ENCODE assay signal across 12 cellular contexts in the genomic region with DNA sequence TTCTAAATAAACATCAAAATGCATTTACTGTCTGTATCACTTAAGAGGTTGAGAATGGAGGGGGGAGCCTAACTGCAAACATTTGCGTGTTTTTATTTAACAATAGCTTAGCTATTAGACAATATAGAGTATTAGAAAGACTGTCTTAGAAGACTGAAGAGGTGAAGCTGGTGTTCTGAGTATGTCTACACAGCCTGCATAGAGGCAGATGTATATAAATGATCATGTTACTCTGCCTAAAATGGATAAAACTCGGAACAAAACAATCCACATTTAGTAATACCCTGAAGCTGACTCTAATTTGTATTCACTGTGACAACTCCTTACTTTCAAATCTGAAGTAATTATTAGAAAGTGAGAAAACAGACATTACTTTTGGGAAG.
DNase-seq lines count a peak whose midpoint lies in the region; ATAC-seq lines count a peak whose summit lies in the region.
"Had no signal": no experiment of that assay in that cellular context is flagged by ENCODE, and none has a peak within 500 bp of the region (broad histone marks: within the 10 kb centered on the region; RNA-seq: fewer than 3 reads in every experiment).

No MANE protein-coding gene starts in this region.

- ATAC-seq in GM18520 (IDR thresholded peaks at IDR 0.05; ENCODE audit: unreplicated experiment): peak; percentile 5
- peak; percentile 16 for ATAC-seq in HG02678 (IDR thresholded peaks at IDR 0.05; ENCODE audit: unreplicated experiment)
- ATAC-seq in GM21367 (IDR thresholded peaks at IDR 0.05; ENCODE audit: unreplicated experiment): no peak
- no peak for ATAC-seq in GM18873 (IDR thresholded peaks at IDR 0.05; ENCODE audit: low FRiP score, unreplicated experiment)

- H3K36me3 ChIP-seq in SJSA1 (0 out of 2 replicates have a peak, but pooled peaks cover 3% of the 10 kb centered on the region), mucosa of rectum (ENCODE audit: control insufficient read depth in 2 of 2, insufficient read depth in 2 of 2, low read length in 2 of 2) (no peaks in the 10 kb centered on the region)

- H3K4me3 ChIP-seq in SJSA1 (no peak overlapping the region), mucosa of rectum (ENCODE audit: low read length in 2 of 2) (no peak overlapping the region)
- H3K4me3 ChIP-seq: PC-9 had no signal

- peak overlapping the region; percentile 25; the same call in 1 of the 2 replicates for H3K27ac ChIP-seq in SJSA1
- peak overlapping the region; percentile 53 for H3K27ac ChIP-seq in mucosa of rectum (ENCODE audit: low read depth in 2 of 2, low read length in 2 of 2)
- H3K27ac ChIP-seq: PC-9 had no signal

- no peak overlapping the region for H3K9ac ChIP-seq in mucosa of rectum (ENCODE audit: low read depth in 1 of 2, low read length in 2 of 2)

- no peaks in the 10 kb centered on the region for H3K27me3 ChIP-seq in SJSA1 (replicated peaks)
- no peaks in the 10 kb centered on the region for H3K27me3 ChIP-seq in mucosa of rectum (ENCODE audit: control insufficient read depth in 2 of 2, insufficient read depth in 2 of 2, low read length in 2 of 2)

- H3K4me1 ChIP-seq in SJSA1 (replicated peaks) (peaks cover 7% of the 10 kb centered on the region), mucosa of rectum (ENCODE audit: control insufficient read depth in 2 of 2, insufficient read depth in 2 of 2, low read length in 2 of 2) (peaks cover 21 to 26% of the 10 kb centered on the region in 2 donors)

- DNase-seq in SJSA1 (ENCODE audit: low read depth in 1 of 2, low spot score in 2 of 2) (no peak), NCI-H2171 (lab: John Stamatoyannopoulos, UW) (no peak), hepatic stellate cell (ENCODE audit: low spot score) (no peak)
- DNase-seq: DMS79 treated with DMSO at 0.1 percent for 48 hours; effector CD8-positive, alpha-beta T cell; PC-9; right cardiac atrium had no signal

- H3K9me3 ChIP-seq in SJSA1 (replicated peaks): no peaks in the 10 kb centered on the region
- no peaks in the 10 kb centered on the region for H3K9me3 ChIP-seq in mucosa of rectum (ENCODE audit: control insufficient read depth in 2 of 2, low read length in 2 of 2)

Comparison
In these comparisons a context has a peak if more than half of its experiments do, and no peak if none do; other contexts are left out.
1. ATAC-seq: peak in GM18520 (single experiment) and HG02678 (single experiment); none in GM21367 (single experiment) and GM18873 (single experiment).